In genomic region chr1:58816072-58816746, GRCh38 we compare ENCODE assay signal across 8 cellular contexts. TPM values are rescaled to one million over a fixed set of nuclear protein-coding genes. Genes with fewer than 3 reads are reported as not detected.
DNase-seq lines count a peak whose midpoint lies in the region; ATAC-seq and TF ChIP-seq lines count a peak whose summit lies in the region.

No MANE protein-coding gene starts in this region.

- H3K27ac ChIP-seq in GM23248 (peak overlapping the region; percentile 85), KOPT-K1 (ENCODE audit: low read depth, low read length, poor library complexity, severe bottlenecking) (peak overlapping the region; percentile 79)

- H3K9me3 Mint-ChIP-seq in neural crest cell: no peaks in the 10 kb centered on the region
- no peaks in the 10 kb centered on the region for H3K9me3 Mint-ChIP-seq in stimulated activated naive CD8-positive, alpha-beta T cell treated with anti-CD3 and anti-CD28 coated beads, Interleukin-15, amount 100 ng/mL, for 72 hours

- peak overlapping the region; percentile 83 for H2AFZ ChIP-seq in GM23248

- H4K20me1 ChIP-seq in GM23248 (ENCODE audit: insufficient read depth): no peaks in the 10 kb centered on the region

- no peaks in the 10 kb centered on the region for H3K79me2 ChIP-seq in GM23248 (ENCODE audit: insufficient read depth)

- peak overlapping the region; percentile 86 for H3K4me2 ChIP-seq in GM23248 (ENCODE audit: unreplicated experiment)

- H3K27me3 Mint-ChIP-seq in neural crest cell (ENCODE audit: low read depth): no peaks in the 10 kb centered on the region
- H3K27me3 Mint-ChIP-seq in stimulated activated naive CD8-positive, alpha-beta T cell treated with anti-CD3 and anti-CD28 coated beads, Interleukin-15, amount 100 ng/mL, for 72 hours: no peaks in the 10 kb centered on the region

- H3K9ac ChIP-seq in GM23248: peak overlapping the region; percentile 85

- ATAC-seq in stimulated activated naive CD8-positive, alpha-beta T cell treated with anti-CD3 and anti-CD28 coated beads, Interleukin-15, amount 100 ng/mL, for 72 hours: peak; percentile 93

- H3K4me1 Mint-ChIP-seq in neural crest cell: peaks cover 56% of the 10 kb centered on the region
- H3K4me1 Mint-ChIP-seq in stimulated activated naive CD8-positive, alpha-beta T cell treated with anti-CD3 and anti-CD28 coated beads, Interleukin-15, amount 100 ng/mL, for 72 hours: peaks cover 50% of the 10 kb centered on the region

- H3K9me3 ChIP-seq in GM23248 (ENCODE audit: low read depth): no peaks in the 10 kb centered on the region
- H3K9me3 ChIP-seq in KOPT-K1 (ENCODE audit: insufficient read depth, low read length, poor library complexity, severe bottlenecking): no peaks in the 10 kb centered on the region

- in situ Hi-C loops in GM23248 (cut with MboI): no loop called here

- H3K36me3 Mint-ChIP-seq in neural crest cell (ENCODE audit: low read depth): no peaks in the 10 kb centered on the region

- peaks cover 33% of the 10 kb centered on the region for H3F3A ChIP-seq in GM23248 (ENCODE audit: insufficient read depth)

- 1% methylated on average over 20 to 32 of the region's 49 CpGs for WGBS in GM23248 (ENCODE audit: low coverage in 1 of 2, low lambda C conversion rate in 2 of 2, missing lambda C conversion rate in 2 of 2), 2 experiments

- no peak for TF ChIP-seq CTCF in fibroblast of villous mesenchyme (IDR thresholded peaks at IDR 0.05; ENCODE audit: insufficient read depth, low read depth, low read length)
- TF ChIP-seq CTCF in neural crest cell (conservative IDR thresholded peaks at IDR 0.05): peak; percentile 27

- DNase-seq in ELR (ENCODE audit: low read depth) (peak; percentile 95), GM23248 (peak; percentile 97), SHP77 (lab: John Stamatoyannopoulos, UW) (peak; percentile 64 to 80), activated gamma-delta T cell (lab: John Stamatoyannopoulos, UW) (peak; percentile 75), fibroblast of villous mesenchyme (ENCODE audit: low read depth) (peak; percentile 91), neural crest cell (ENCODE audit: low read depth, low spot score) (peak; percentile 64)
- peak; percentile 84 to 90 for DNase-seq in stimulated activated naive CD8-positive, alpha-beta T cell treated with anti-CD3 and anti-CD28 coated beads, Interleukin-15, amount 100 ng/mL, for 72 hours

- H3K27me3 ChIP-seq in GM23248 (replicated peaks; ENCODE audit: insufficient read depth): no peaks in the 10 kb centered on the region

- no peak overlapping the region for H3K27ac Mint-ChIP-seq in neural crest cell (ENCODE audit: unreplicated experiment)
- H3K27ac Mint-ChIP-seq in stimulated activated naive CD8-positive, alpha-beta T cell treated with anti-CD3 and anti-CD28 coated beads, Interleukin-15, amount 100 ng/mL, for 72 hours: peak overlapping the region; percentile 83 to 95

- no peaks in the 10 kb centered on the region for H3K36me3 ChIP-seq in GM23248 (ENCODE audit: low read depth)
- H3K36me3 ChIP-seq in KOPT-K1 (ENCODE audit: insufficient read depth, low read length): no peaks in the 10 kb centered on the region

- no peaks in the 10 kb centered on the region for H3K9me2 ChIP-seq in GM23248 (ENCODE audit: insufficient read depth)

- peaks cover 32% of the 10 kb centered on the region for H3K4me1 ChIP-seq in GM23248 (ENCODE audit: insufficient read depth)

- H3K4me3 Mint-ChIP-seq in neural crest cell: peak overlapping the region; percentile 86
- H3K4me3 Mint-ChIP-seq in stimulated activated naive CD8-positive, alpha-beta T cell treated with anti-CD3 and anti-CD28 coated beads, Interleukin-15, amount 100 ng/mL, for 72 hours: peak overlapping the region; percentile 87 to 90

- H3K4me3 ChIP-seq in GM23248: peak overlapping the region; percentile 81
- peak overlapping the region; percentile 69 for H3K4me3 ChIP-seq in fibroblast of villous mesenchyme (ENCODE audit: low read depth, low read length)

RNA-seq across cellular contexts. Expression of gene JUN, which starts 32.4 kb away (rescaled TPM):
- 107 and 112 TPM in 2 replicates for total RNA-seq in GM23248 (2014; rRNA removed; shearing (Covaris generic))
- polyA plus RNA-seq in GM23248 (2016; fragmentation: Nextera tagmentation; extraction: Ambion mirVana): 43.4 and 45.3 TPM in 2 replicates
- total RNA-seq in fibroblast of villous mesenchyme: 71.2 and 84.6 TPM in 2 replicates
- total RNA-seq in neural crest cell: 28.7 and 29.0 TPM in 2 replicates

Comparison
In these comparisons a context has a peak if more than half of its experiments do, and no peak if none do; other contexts are left out.
1. Peak in every context shown above with its lines: DNase-seq, ATAC-seq, H3K4me3 ChIP-seq and H3K27ac ChIP-seq.